In the genomic region with DNA sequence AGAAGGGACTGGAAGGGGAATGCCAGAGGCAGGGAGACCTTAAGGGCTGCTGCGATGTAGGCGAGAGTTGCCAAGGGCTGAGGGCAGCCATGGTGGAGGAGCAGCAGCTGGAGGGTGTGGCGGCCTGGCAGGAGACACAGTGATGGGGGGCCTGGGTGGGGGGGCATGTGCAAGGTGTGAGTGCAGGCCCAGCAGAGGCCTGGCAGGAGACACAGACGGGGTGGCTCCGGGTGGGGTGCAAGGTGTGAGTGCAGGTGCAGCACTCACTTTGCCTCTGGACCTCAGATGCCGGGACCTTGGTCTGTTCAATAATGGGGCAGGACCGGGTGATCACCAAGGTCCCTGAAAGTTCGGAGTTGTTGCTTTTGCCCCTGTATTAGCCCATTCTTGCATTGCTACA, we compare ENCODE assay signal across 21 cellular contexts.
"Had no signal": no experiment of that assay in that cellular context is flagged by ENCODE, and none has a peak within 500 bp of the region (broad histone marks: within the 10 kb centered on the region; RNA-seq: fewer than 3 reads in every experiment).

No MANE protein-coding gene starts in this region.

- H3K4me1 Mint-ChIP-seq: activated naive CD4-positive, alpha-beta T cell treated with anti-CD3 and anti-CD28 coated beads, Interleukin-2, amount 10 ng/mL, durations not matched to agents 7 days and 5 days; central memory CD8-positive, alpha-beta T cell; naive thymus-derived CD4-positive, alpha-beta T cell had no signal

- H3K4me3 ChIP-seq: breast epithelium, esophagus muscularis mucosa, heart left ventricle, testis had no signal

- H3K4me3 Mint-ChIP-seq: activated naive CD4-positive, alpha-beta T cell treated with anti-CD3 and anti-CD28 coated beads, Interleukin-2, amount 10 ng/mL, durations not matched to agents 7 days and 5 days; activated T-cell treated with anti-CD3 and anti-CD28 coated beads, Interleukin-2, amount 50 U/mL, for 72 hours; central memory CD8-positive, alpha-beta T cell; dendritic cell treated with granulocyte-macrophage colony-stimulating factor and Interleukin-4, amounts not matched to agents 40 ng/mL and 50 ng/mL, for 4 days; naive thymus-derived CD4-positive, alpha-beta T cell had no signal

- H3K36me3 Mint-ChIP-seq: activated naive CD4-positive, alpha-beta T cell treated with anti-CD3 and anti-CD28 coated beads, Interleukin-2, amount 10 ng/mL, durations not matched to agents 7 days and 5 days; naive thymus-derived CD4-positive, alpha-beta T cell had no signal

- H3K9me3 ChIP-seq: breast epithelium, esophagus muscularis mucosa, heart left ventricle, testis had no signal

- H3K27ac ChIP-seq: breast epithelium, esophagus muscularis mucosa, foreskin keratinocyte, heart left ventricle, testis had no signal

- ATAC-seq: activated T-cell treated with anti-CD3 and anti-CD28 coated beads, Interleukin-2, amount 50 U/mL, for 72 hours; foreskin keratinocyte; heart left ventricle; left ventricle myocardium superior; naive thymus-derived CD4-positive, alpha-beta T cell; right cardiac atrium; stimulated activated naive CD8-positive, alpha-beta T cell treated with anti-CD3 and anti-CD28 coated beads, Interleukin-15, Interleukin-2, amounts not matched to agents 100 U/mL and 50 U/mL, for 24 hours had no signal

- H3K27ac Mint-ChIP-seq: activated naive CD4-positive, alpha-beta T cell treated with anti-CD3 and anti-CD28 coated beads, Interleukin-2, amount 10 ng/mL, durations not matched to agents 7 days and 5 days; activated T-cell treated with anti-CD3 and anti-CD28 coated beads, Interleukin-2, amount 50 U/mL, for 72 hours; dendritic cell treated with granulocyte-macrophage colony-stimulating factor and Interleukin-4, amounts not matched to agents 40 ng/mL and 50 ng/mL, for 4 days; naive thymus-derived CD4-positive, alpha-beta T cell had no signal

- H3K9me3 Mint-ChIP-seq: activated naive CD4-positive, alpha-beta T cell treated with anti-CD3 and anti-CD28 coated beads, Interleukin-2, amount 10 ng/mL, durations not matched to agents 7 days and 5 days; activated T-cell treated with anti-CD3 and anti-CD28 coated beads, Interleukin-2, amount 50 U/mL, for 72 hours; central memory CD8-positive, alpha-beta T cell; dendritic cell treated with granulocyte-macrophage colony-stimulating factor and Interleukin-4, amounts not matched to agents 40 ng/mL and 50 ng/mL, for 4 days had no signal

- DNase-seq: activated CD4-positive, alpha-beta T cell treated with anti-CD3 and anti-CD28 coated beads for 4 hours; activated CD4-positive, alpha-beta T cell treated with anti-CD3 and anti-CD28 coated beads, Interleukin-2, amount 50 U/mL, for 4 hours; activated gamma-delta T cell; activated naive CD4-positive, alpha-beta T cell treated with anti-CD3 and anti-CD28 coated beads, Interleukin-2, amount 10 ng/mL, durations not matched to agents 7 days and 5 days; activated T-cell treated with anti-CD3 and anti-CD28 coated beads, Interleukin-2, amount 50 U/mL, for 72 hours; foreskin keratinocyte; heart left ventricle; left ventricle myocardium superior; mammary epithelial cell; midbrain; naive thymus-derived CD4-positive, alpha-beta T cell; right cardiac atrium; stimulated activated CD4-positive, alpha-beta T cell treated with anti-CD3 and anti-CD28 coated beads, Interleukin-12 subunit alpha, Interleukin-12 subunit beta, amount 100 ng/mL, for 4 hours; stimulated activated CD4-positive, alpha-beta T cell treated with anti-CD3 and anti-CD28 coated beads, Interleukin-4, amount 100 ng/mL, for 1 hour; stimulated activated naive CD8-positive, alpha-beta T cell treated with anti-CD3 and anti-CD28 coated beads, Interleukin-15, Interleukin-2, amounts not matched to agents 100 U/mL and 50 U/mL, for 24 hours; testis; trophoblast cell had no signal

- H3K27me3 Mint-ChIP-seq: dendritic cell treated with granulocyte-macrophage colony-stimulating factor and Interleukin-4, amounts not matched to agents 40 ng/mL and 50 ng/mL, for 4 days had no signal

- H3K27me3 ChIP-seq: breast epithelium, esophagus muscularis mucosa, heart left ventricle, testis had no signal

- H3K36me3 ChIP-seq: breast epithelium, esophagus muscularis mucosa, heart left ventricle had no signal
